In genomic region chr7:36630112-36630650, GRCh38 we compare ENCODE assay signal across 19 cellular contexts.
"Had no signal": no experiment of that assay in that cellular context is flagged by ENCODE, and none has a peak within 500 bp of the region (broad histone marks: within the 10 kb centered on the region; RNA-seq: fewer than 3 reads in every experiment).

No MANE protein-coding gene starts in this region.

- H3K27me3 ChIP-seq: body of pancreas, colonic mucosa, esophagus muscularis mucosa, tibial artery had no signal

- H3K9me3 ChIP-seq: body of pancreas, colonic mucosa, esophagus muscularis mucosa, tibial artery had no signal

- H3K4me1 ChIP-seq: body of pancreas, colonic mucosa, esophagus muscularis mucosa, tibial artery had no signal

- FAIRE-seq: urothelium cell line had no signal

- H3K4me3 Mint-ChIP-seq: activated CD4-positive, alpha-beta memory T cell treated with anti-CD3 and anti-CD28 coated beads for 36 hours; activated CD4-positive, alpha-beta T cell treated with anti-CD3 and anti-CD28 coated beads for 36 hours; activated CD8-positive, alpha-beta memory T cell treated with anti-CD3 and anti-CD28 coated beads, Interleukin-2, amount 10 ng/mL, durations not matched to agents 7 days and 5 days; nephron progenitor cell; stimulated activated naive B cell treated with anti-CD40 and anti-IgM and Interleukin-4, amounts not matched to agents 10 μg/mL and 1 μg/mL and 100 μg/mL, for 72 hours had no signal

- H3K36me3 Mint-ChIP-seq: activated CD4-positive, alpha-beta memory T cell treated with anti-CD3 and anti-CD28 coated beads for 36 hours; stimulated activated naive B cell treated with anti-CD40 and anti-IgM and Interleukin-4, amounts not matched to agents 10 μg/mL and 1 μg/mL and 100 μg/mL, for 72 hours had no signal

- DNase-seq: activated CD4-positive, alpha-beta memory T cell treated with anti-CD3 and anti-CD28 coated beads for 36 hours; activated CD4-positive, alpha-beta T cell treated with anti-CD3 and anti-CD28 coated beads for 36 hours; activated CD8-positive, alpha-beta memory T cell treated with anti-CD3 and anti-CD28 coated beads, Interleukin-2, amount 10 ng/mL, durations not matched to agents 7 days and 5 days; activated gamma-delta T cell; activated T-cell treated with anti-CD3 and anti-CD28 coated beads, Interleukin-2, amount 50 U/mL, for 1 hour; caudate nucleus; colonic mucosa; glutamatergic neuron; hypothalamus; mesendoderm; nephron progenitor cell; occipital lobe; stimulated activated CD4-positive, alpha-beta T cell treated with anti-CD3 and anti-CD28 coated beads, Interleukin-2, amount 100 ng/mL, for 48 hours; stimulated activated naive B cell treated with anti-CD40 and anti-IgM and Interleukin-4, amounts not matched to agents 10 μg/mL and 1 μg/mL and 100 μg/mL, for 72 hours; tibial artery had no signal

- H3K27me3 Mint-ChIP-seq: activated CD4-positive, alpha-beta memory T cell treated with anti-CD3 and anti-CD28 coated beads for 36 hours; activated CD4-positive, alpha-beta T cell treated with anti-CD3 and anti-CD28 coated beads for 36 hours; activated CD8-positive, alpha-beta memory T cell treated with anti-CD3 and anti-CD28 coated beads, Interleukin-2, amount 10 ng/mL, durations not matched to agents 7 days and 5 days; stimulated activated naive B cell treated with anti-CD40 and anti-IgM and Interleukin-4, amounts not matched to agents 10 μg/mL and 1 μg/mL and 100 μg/mL, for 72 hours had no signal

- H3K4me3 ChIP-seq: body of pancreas, colonic mucosa, esophagus muscularis mucosa, tibial artery had no signal

- ATAC-seq: activated CD4-positive, alpha-beta T cell treated with anti-CD3 and anti-CD28 coated beads for 36 hours; activated CD8-positive, alpha-beta memory T cell treated with anti-CD3 and anti-CD28 coated beads, Interleukin-2, amount 10 ng/mL, durations not matched to agents 7 days and 5 days; activated naive CD4-positive, alpha-beta T cell treated with anti-CD3 and anti-CD28 coated beads, Interleukin-2, amount 50 U/mL, for 72 hours; stimulated activated naive B cell treated with anti-CD40 and anti-IgM and Interleukin-4, amounts not matched to agents 10 μg/mL and 1 μg/mL and 100 μg/mL, for 72 hours had no signal

- H3K27ac ChIP-seq: body of pancreas, colonic mucosa, esophagus muscularis mucosa, tibial artery had no signal

- H3K36me3 ChIP-seq: colonic mucosa, esophagus muscularis mucosa, tibial artery had no signal

- H3K9me3 Mint-ChIP-seq: activated CD4-positive, alpha-beta memory T cell treated with anti-CD3 and anti-CD28 coated beads for 36 hours; activated naive CD4-positive, alpha-beta T cell treated with anti-CD3 and anti-CD28 coated beads, Interleukin-2, amount 50 U/mL, for 72 hours; nephron progenitor cell; stimulated activated naive B cell treated with anti-CD40 and anti-IgM and Interleukin-4, amounts not matched to agents 10 μg/mL and 1 μg/mL and 100 μg/mL, for 72 hours had no signal

- H3K27ac Mint-ChIP-seq: activated CD4-positive, alpha-beta memory T cell treated with anti-CD3 and anti-CD28 coated beads for 36 hours; activated CD4-positive, alpha-beta T cell treated with anti-CD3 and anti-CD28 coated beads for 36 hours; activated CD8-positive, alpha-beta memory T cell treated with anti-CD3 and anti-CD28 coated beads, Interleukin-2, amount 10 ng/mL, durations not matched to agents 7 days and 5 days; nephron progenitor cell; stimulated activated naive B cell treated with anti-CD40 and anti-IgM and Interleukin-4, amounts not matched to agents 10 μg/mL and 1 μg/mL and 100 μg/mL, for 72 hours had no signal
